In the genomic region with DNA sequence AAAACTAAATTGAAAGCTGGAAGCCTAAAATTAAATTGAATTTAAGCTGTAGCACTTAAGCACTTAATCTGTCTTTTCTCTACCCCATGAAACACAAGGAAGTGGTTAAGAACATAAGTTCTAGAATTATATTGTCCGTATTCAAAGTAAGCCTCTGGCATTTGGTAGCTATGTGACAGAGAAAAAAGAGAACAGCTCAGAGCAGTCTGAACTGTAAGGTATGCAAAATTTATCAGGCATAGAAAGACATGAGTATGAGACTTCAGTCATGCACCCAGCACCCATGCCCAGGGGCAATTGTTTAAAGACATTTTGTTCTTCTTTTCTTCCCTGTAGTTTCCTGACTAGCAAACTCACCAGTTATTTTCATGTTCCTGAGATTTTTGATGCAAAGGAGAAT, we compare ENCODE assay signal across 29 cellular contexts.
"Had no signal": no experiment of that assay in that cellular context is flagged by ENCODE, and none has a peak within 500 bp of the region (broad histone marks: within the 10 kb centered on the region; RNA-seq: fewer than 3 reads in every experiment).

No MANE protein-coding gene starts in this region.

- H3K9me3 ChIP-seq: esophagus squamous epithelium, gastrocnemius medialis, left ventricle myocardium inferior, pancreas, psoas muscle, stomach, tibial artery had no signal

- H3K4me1 ChIP-seq: esophagus squamous epithelium, gastrocnemius medialis, left ventricle myocardium inferior, pancreas, psoas muscle, sigmoid colon, tibial artery had no signal

- H3K4me1 Mint-ChIP-seq: activated naive CD4-positive, alpha-beta T cell treated with anti-CD3 and anti-CD28 coated beads, Interleukin-2, amount 10 ng/mL, durations not matched to agents 7 days and 5 days; central memory CD8-positive, alpha-beta T cell; endodermal cell; stimulated activated effector memory CD8-positive, alpha-beta T cell treated with anti-CD3 and anti-CD28 coated beads, Interleukin-12 subunit alpha, Interleukin-12 subunit beta, amount 100 ng/mL, for 72 hours had no signal

- FAIRE-seq: pancreas, small intestine, TTC549 had no signal

- H3K27me3 ChIP-seq: gastrocnemius medialis, hepatocyte, pancreas, sigmoid colon, stomach, tibial artery had no signal

- H3K79me2 ChIP-seq: hepatocyte had no signal

- H3K4me3 Mint-ChIP-seq: activated CD4-positive, alpha-beta memory T cell treated with anti-CD3 and anti-CD28 coated beads for 36 hours; activated naive CD4-positive, alpha-beta T cell treated with anti-CD3 and anti-CD28 coated beads, Interleukin-2, amount 10 ng/mL, durations not matched to agents 7 days and 5 days; activated T-helper 1 cell treated with anti-CD3 and anti-CD28 coated beads, Interleukin-12 subunit alpha, Interleukin-12 subunit beta, Interleukin-2, Interleukin-4 antibody, amounts not matched to agents 30 ng/mL and 10 ng/mL and 1 ng/mL, durations not matched to agents 14 hours and 24 hours and 36 hours; central memory CD8-positive, alpha-beta T cell; dendritic cell treated with granulocyte-macrophage colony-stimulating factor and Interleukin-4, amounts not matched to agents 40 ng/mL and 50 ng/mL, for 4 days; endodermal cell; mesothelial cell of epicardium; naive thymus-derived CD4-positive, alpha-beta T cell; stimulated activated effector memory CD8-positive, alpha-beta T cell treated with anti-CD3 and anti-CD28 coated beads, Interleukin-12 subunit alpha, Interleukin-12 subunit beta, amount 100 ng/mL, for 72 hours had no signal

- H3K4me3 ChIP-seq: esophagus squamous epithelium, gastrocnemius medialis, hepatocyte, left ventricle myocardium inferior, pancreas, psoas muscle, sigmoid colon, stomach, tibial artery had no signal

- ATAC-seq: activated CD4-positive, CD25-positive, alpha-beta regulatory T cell treated with anti-CD3 and anti-CD28 coated beads, Interleukin-2, amount 50 U/mL, for 24 hours; gastrocnemius medialis; naive thymus-derived CD4-positive, alpha-beta T cell; pancreas; psoas muscle; stimulated activated effector memory CD8-positive, alpha-beta T cell treated with anti-CD3 and anti-CD28 coated beads, Interleukin-12 subunit alpha, Interleukin-12 subunit beta, amount 100 ng/mL, for 72 hours had no signal

- H3K36me3 Mint-ChIP-seq: activated CD4-positive, alpha-beta memory T cell treated with anti-CD3 and anti-CD28 coated beads for 36 hours; activated naive CD4-positive, alpha-beta T cell treated with anti-CD3 and anti-CD28 coated beads, Interleukin-2, amount 10 ng/mL, durations not matched to agents 7 days and 5 days; mesothelial cell of epicardium; naive thymus-derived CD4-positive, alpha-beta T cell; stimulated activated effector memory CD8-positive, alpha-beta T cell treated with anti-CD3 and anti-CD28 coated beads, Interleukin-12 subunit alpha, Interleukin-12 subunit beta, amount 100 ng/mL, for 72 hours had no signal

- DNase-seq: activated CD4-positive, alpha-beta memory T cell treated with anti-CD3 and anti-CD28 coated beads for 36 hours; activated CD4-positive, alpha-beta T cell treated with anti-CD3 and anti-CD28 coated beads for 48 hours; activated CD8-positive, alpha-beta memory T cell treated with anti-CD3 and anti-CD28 coated beads, Interleukin-2, amount 50 U/mL, for 4 hours; activated effector memory CD4-positive, alpha-beta T cell treated with anti-CD3 and anti-CD28 coated beads, Interleukin-2, amount 50 U/mL, for 16 hours; activated naive CD4-positive, alpha-beta T cell treated with anti-CD3 and anti-CD28 coated beads, Interleukin-2, amount 10 ng/mL, durations not matched to agents 7 days and 5 days; activated T-cell treated with anti-CD3 and anti-CD28 coated beads, Interleukin-2, amount 50 U/mL, for 1 hour; amygdala; endodermal cell; esophagus squamous epithelium; gastrocnemius medialis; islet precursor cell; left ventricle myocardium inferior; naive thymus-derived CD4-positive, alpha-beta T cell; pancreas; psoas muscle; sigmoid colon; small intestine; stimulated activated CD4-positive, alpha-beta T cell treated with anti-CD3 and anti-CD28 coated beads, Interleukin-4, amount 100 ng/mL, for 24 hours; stomach; tibial artery had no signal

- H3K36me3 ChIP-seq: esophagus squamous epithelium, gastrocnemius medialis, left ventricle myocardium inferior, pancreas, sigmoid colon, stomach, tibial artery had no signal

- H3K27ac ChIP-seq: esophagus squamous epithelium, gastrocnemius medialis, hepatocyte, left ventricle myocardium inferior, pancreas, psoas muscle, sigmoid colon, stomach, tibial artery, VCaP had no signal

- H3K27ac Mint-ChIP-seq: activated CD4-positive, alpha-beta memory T cell treated with anti-CD3 and anti-CD28 coated beads for 36 hours; activated naive CD4-positive, alpha-beta T cell treated with anti-CD3 and anti-CD28 coated beads, Interleukin-2, amount 10 ng/mL, durations not matched to agents 7 days and 5 days; activated T-helper 1 cell treated with anti-CD3 and anti-CD28 coated beads, Interleukin-12 subunit alpha, Interleukin-12 subunit beta, Interleukin-2, Interleukin-4 antibody, amounts not matched to agents 30 ng/mL and 10 ng/mL and 1 ng/mL, durations not matched to agents 14 hours and 24 hours and 36 hours; dendritic cell treated with granulocyte-macrophage colony-stimulating factor and Interleukin-4, amounts not matched to agents 40 ng/mL and 50 ng/mL, for 4 days; endodermal cell; mesothelial cell of epicardium; naive thymus-derived CD4-positive, alpha-beta T cell; stimulated activated effector memory CD8-positive, alpha-beta T cell treated with anti-CD3 and anti-CD28 coated beads, Interleukin-12 subunit alpha, Interleukin-12 subunit beta, amount 100 ng/mL, for 72 hours had no signal

- H3K9me3 Mint-ChIP-seq: activated CD4-positive, alpha-beta memory T cell treated with anti-CD3 and anti-CD28 coated beads for 36 hours; activated naive CD4-positive, alpha-beta T cell treated with anti-CD3 and anti-CD28 coated beads, Interleukin-2, amount 10 ng/mL, durations not matched to agents 7 days and 5 days; activated T-helper 1 cell treated with anti-CD3 and anti-CD28 coated beads, Interleukin-12 subunit alpha, Interleukin-12 subunit beta, Interleukin-2, Interleukin-4 antibody, amounts not matched to agents 30 ng/mL and 10 ng/mL and 1 ng/mL, durations not matched to agents 14 hours and 24 hours and 36 hours; central memory CD8-positive, alpha-beta T cell; stimulated activated effector memory CD8-positive, alpha-beta T cell treated with anti-CD3 and anti-CD28 coated beads, Interleukin-12 subunit alpha, Interleukin-12 subunit beta, amount 100 ng/mL, for 72 hours had no signal

- H3K4me2 ChIP-seq: hepatocyte had no signal

- H3K27me3 Mint-ChIP-seq: dendritic cell treated with granulocyte-macrophage colony-stimulating factor and Interleukin-4, amounts not matched to agents 40 ng/mL and 50 ng/mL, for 4 days had no signal

- H2AFZ ChIP-seq: hepatocyte had no signal
